Comparison of ENCODE assay signal across 8 cellular contexts in the genomic region with DNA sequence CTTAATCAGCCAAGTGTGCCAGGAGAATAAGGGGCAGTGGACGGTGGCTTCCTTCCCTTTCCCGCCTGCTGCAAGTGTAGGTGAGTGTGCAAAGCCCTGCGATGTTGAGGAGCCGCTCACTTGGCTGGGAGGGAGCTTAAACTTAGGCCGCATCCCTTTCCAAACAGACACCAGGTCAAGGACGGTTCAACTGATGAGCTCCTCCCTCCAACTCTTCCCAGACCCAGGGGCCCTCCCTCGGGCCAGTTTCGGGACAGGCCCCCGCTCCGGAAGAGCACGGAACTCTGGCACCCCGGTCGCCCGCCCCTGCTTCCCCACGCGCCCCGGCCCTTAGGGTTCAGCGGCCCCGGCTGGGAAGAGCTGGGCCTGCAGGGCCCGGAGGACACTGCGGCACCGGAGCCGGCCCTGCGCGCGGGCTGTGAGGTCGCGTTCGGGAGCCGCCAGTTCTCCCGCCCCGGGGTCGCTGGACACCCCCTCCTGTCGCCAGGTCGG. TPM values are rescaled to one million over a fixed set of nuclear protein-coding genes. Genes with fewer than 3 reads are reported as not detected.
A peak's percentile ranks its signal among the peaks of the same experiment; 100 is the strongest.
DNase-seq lines count a peak whose midpoint lies in the region; ATAC-seq and TF ChIP-seq lines count a peak whose summit lies in the region.

No MANE protein-coding gene starts in this region.

- intact Hi-C loops in CD8-positive, alpha-beta T cell (cut with DNase I, micrococcal nuclease), result loop anchor here (2.0 to 10.0 kb wide), 7 partner anchors 37 to 1184 kb away; partner anchors contain the start of genes CEP72 (in 1 of the 2) and CLPTM1L (in 1 of the 2)

- peaks cover 62% of the 10 kb centered on the region for H3K36me3 Mint-ChIP-seq in CD8-positive, alpha-beta T cell
- peaks cover 37% of the 10 kb centered on the region for H3K36me3 Mint-ChIP-seq in WTC11
- peaks cover 24% of the 10 kb centered on the region for H3K36me3 Mint-ChIP-seq in neural progenitor cell

- H3K27ac Mint-ChIP-seq in CD8-positive, alpha-beta T cell, result peak overlapping the region; percentile 83
- H3K27ac Mint-ChIP-seq in WTC11, result no peak overlapping the region
- no peak overlapping the region for H3K27ac Mint-ChIP-seq in neural progenitor cell

- no peaks in the 10 kb centered on the region for H3K9me3 ChIP-seq in CD8-positive, alpha-beta T cell (ENCODE audit: low read length)
- H3K9me3 ChIP-seq in neural progenitor cell (ENCODE audit: low read depth), result no peaks in the 10 kb centered on the region

- peak; percentile 35 for ATAC-seq in CD8-positive, alpha-beta T cell
- peak; percentile 19 for ATAC-seq in GM19397 (IDR thresholded peaks at IDR 0.05; ENCODE audit: unreplicated experiment)
- peak; percentile 27 for ATAC-seq in HG03460 (IDR thresholded peaks at IDR 0.05; ENCODE audit: unreplicated experiment)
- peak; percentile 1 for ATAC-seq in WTC11

- peaks cover 52% of the 10 kb centered on the region for H3K79me2 ChIP-seq in neural progenitor cell (ENCODE audit: low read depth)

- DNase-seq in CD8-positive, alpha-beta T cell, result peak in 1 of 7 experiments; percentile 38
- no peak for DNase-seq in WTC11 (ENCODE audit: low spot score)
- DNase-seq in fibroblast of pulmonary artery (ENCODE audit: low read depth), result peak; percentile 22
- peak; percentile 63 for DNase-seq in neural progenitor cell (ENCODE audit: low spot score)
- no peak for DNase-seq in NCI-H774 (lab: John Stamatoyannopoulos, UW)
- no peak for DNase-seq in foreskin melanocyte

- no peak for TF ChIP-seq CTCF in CD8-positive, alpha-beta T cell (IDR thresholded peaks at IDR 0.05)
- no peak for TF ChIP-seq CTCF in WTC11 (IDR thresholded peaks at IDR 0.05)
- no peak for TF ChIP-seq CTCF in fibroblast of pulmonary artery (IDR thresholded peaks at IDR 0.05; ENCODE audit: low read length, missing control alignments)
- no peak for TF ChIP-seq CTCF in neural progenitor cell (IDR thresholded peaks at IDR 0.05)

- no peaks in the 10 kb centered on the region for H3K27me3 ChIP-seq in CD8-positive, alpha-beta T cell (ENCODE audit: insufficient read depth, low read length)
- H3K27me3 ChIP-seq in neural progenitor cell, result no peaks in the 10 kb centered on the region

- CTCF ChIA-PET in CD8-positive, alpha-beta T cell (lab: Charles Lee), result interaction anchor here (1.3 kb wide), 1 partner anchor 9 kb away, joined by 4 read pairs; no protein-coding TSS in a partner anchor
- CTCF ChIA-PET in WTC11 (lab: Charles Lee), result interaction anchor here (1.2 kb wide), 1 partner anchor 36 kb away, joined by 3 read pairs; no protein-coding TSS in a partner anchor

- no peaks in the 10 kb centered on the region for H3K27me3 Mint-ChIP-seq in CD8-positive, alpha-beta T cell (ENCODE audit: low read depth)
- no peaks in the 10 kb centered on the region for H3K27me3 Mint-ChIP-seq in WTC11 (ENCODE audit: low read depth)
- H3K27me3 Mint-ChIP-seq in neural progenitor cell (ENCODE audit: insufficient read depth, low read depth), result peaks cover 9% of the 10 kb centered on the region

- H3K4me3 Mint-ChIP-seq in CD8-positive, alpha-beta T cell, result peak overlapping the region; percentile 99
- H3K4me3 Mint-ChIP-seq in WTC11 (peak overlapping the region; percentile 99), neural progenitor cell (peak overlapping the region; percentile 97)

- peaks cover 66% of the 10 kb centered on the region for H3K4me1 Mint-ChIP-seq in CD8-positive, alpha-beta T cell (ENCODE audit: low read depth)
- H3K4me1 Mint-ChIP-seq in WTC11, result peaks cover 18% of the 10 kb centered on the region
- peaks cover 21% of the 10 kb centered on the region for H3K4me1 Mint-ChIP-seq in neural progenitor cell

- H3K4me3 ChIP-seq in CD8-positive, alpha-beta T cell (ENCODE audit: low read depth, low read length), result peak overlapping the region; percentile 94
- H3K4me3 ChIP-seq in fibroblast of pulmonary artery (replicated peaks; ENCODE audit: low read depth, low read length) (peak overlapping the region; percentile 90), neural progenitor cell (peak overlapping the region; percentile 95)

- H3K36me3 ChIP-seq in CD8-positive, alpha-beta T cell (ENCODE audit: insufficient read depth, low read length), result peaks cover 16% of the 10 kb centered on the region
- no peaks in the 10 kb centered on the region for H3K36me3 ChIP-seq in neural progenitor cell

- H3F3A ChIP-seq in neural progenitor cell (ENCODE audit: low read depth), result peaks cover 12% of the 10 kb centered on the region

- H3K9ac ChIP-seq in neural progenitor cell, result peak overlapping the region; percentile 83

- no peak overlapping the region for H2AFZ ChIP-seq in neural progenitor cell (replicated peaks)

- peaks cover 16% of the 10 kb centered on the region for H4K20me1 ChIP-seq in neural progenitor cell (ENCODE audit: low read depth)

- H3K27ac ChIP-seq in CD8-positive, alpha-beta T cell (ENCODE audit: low read depth, low read length), result peak overlapping the region; percentile 45
- H3K27ac ChIP-seq in neural progenitor cell, result no peak overlapping the region

- H3K9me3 Mint-ChIP-seq in CD8-positive, alpha-beta T cell, result no peaks in the 10 kb centered on the region
- H3K9me3 Mint-ChIP-seq in WTC11 (no peaks in the 10 kb centered on the region), neural progenitor cell (no peaks in the 10 kb centered on the region)

- H3K4me1 ChIP-seq in CD8-positive, alpha-beta T cell (ENCODE audit: insufficient read depth, low read length), result peaks cover 26% of the 10 kb centered on the region
- peaks cover 11% of the 10 kb centered on the region for H3K4me1 ChIP-seq in neural progenitor cell

- H3K4me2 ChIP-seq in neural progenitor cell, result peak overlapping the region; percentile 100

- POLR2A ChIA-PET in CD8-positive, alpha-beta T cell (lab: Charles Lee), result no interaction called here
- POLR2A ChIA-PET in WTC11 (lab: Charles Lee), result no interaction called here

TF ChIP-seq in WTC11, 78 proteins besides CTCF, POLR2A, EP300 and RAD21 (continues in another document):
- TF ChIP-seq PRRX2 (CRISPR knock-in tag; IDR thresholded peaks at IDR 0.05) (no peak), PREB (CRISPR knock-in tag; IDR thresholded peaks at IDR 0.05; ENCODE audit: borderline replicate concordance) (no peak), IRF2 (CRISPR knock-in tag; IDR thresholded peaks at IDR 0.05; ENCODE audit: borderline replicate concordance, low read depth) (no peak), TCF7 (CRISPR knock-in tag; IDR thresholded peaks at IDR 0.05; ENCODE audit: low read depth) (no peak), GTF2I (CRISPR knock-in tag; conservative IDR thresholded peaks at IDR 0.05) (no peak), NFYB (CRISPR knock-in tag; conservative IDR thresholded peaks at IDR 0.05; ENCODE audit: low read depth) (no peak), ERG (CRISPR knock-in tag; IDR thresholded peaks at IDR 0.05) (no peak), ZNF396 (CRISPR knock-in tag; IDR thresholded peaks at IDR 0.05; ENCODE audit: borderline replicate concordance) (no peak)
- TF ChIP-seq, protein P1, sequence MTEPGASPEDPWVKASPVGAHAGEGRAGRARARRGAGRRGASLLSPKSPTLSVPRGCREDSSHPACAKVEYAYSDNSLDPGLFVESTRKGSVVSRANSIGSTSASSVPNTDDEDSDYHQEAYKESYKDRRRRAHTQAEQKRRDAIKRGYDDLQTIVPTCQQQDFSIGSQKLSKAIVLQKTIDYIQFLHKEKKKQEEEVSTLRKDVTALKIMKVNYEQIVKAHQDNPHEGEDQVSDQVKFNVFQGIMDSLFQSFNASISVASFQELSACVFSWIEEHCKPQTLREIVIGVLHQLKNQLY (CRISPR knock-in tag; IDR thresholded peaks at IDR 0.05), result no peak
- TF ChIP-seq, protein P2, sequence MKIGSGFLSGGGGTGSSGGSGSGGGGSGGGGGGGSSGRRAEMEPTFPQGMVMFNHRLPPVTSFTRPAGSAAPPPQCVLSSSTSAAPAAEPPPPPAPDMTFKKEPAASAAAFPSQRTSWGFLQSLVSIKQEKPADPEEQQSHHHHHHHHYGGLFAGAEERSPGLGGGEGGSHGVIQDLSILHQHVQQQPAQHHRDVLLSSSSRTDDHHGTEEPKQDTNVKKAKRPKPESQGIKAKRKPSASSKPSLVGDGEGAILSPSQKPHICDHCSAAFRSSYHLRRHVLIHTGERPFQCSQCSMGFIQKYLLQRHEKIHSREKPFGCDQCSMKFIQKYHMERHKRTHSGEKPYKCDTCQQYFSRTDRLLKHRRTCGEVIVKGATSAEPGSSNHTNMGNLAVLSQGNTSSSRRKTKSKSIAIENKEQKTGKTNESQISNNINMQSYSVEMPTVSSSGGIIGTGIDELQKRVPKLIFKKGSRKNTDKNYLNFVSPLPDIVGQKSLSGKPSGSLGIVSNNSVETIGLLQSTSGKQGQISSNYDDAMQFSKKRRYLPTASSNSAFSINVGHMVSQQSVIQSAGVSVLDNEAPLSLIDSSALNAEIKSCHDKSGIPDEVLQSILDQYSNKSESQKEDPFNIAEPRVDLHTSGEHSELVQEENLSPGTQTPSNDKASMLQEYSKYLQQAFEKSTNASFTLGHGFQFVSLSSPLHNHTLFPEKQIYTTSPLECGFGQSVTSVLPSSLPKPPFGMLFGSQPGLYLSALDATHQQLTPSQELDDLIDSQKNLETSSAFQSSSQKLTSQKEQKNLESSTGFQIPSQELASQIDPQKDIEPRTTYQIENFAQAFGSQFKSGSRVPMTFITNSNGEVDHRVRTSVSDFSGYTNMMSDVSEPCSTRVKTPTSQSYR (CRISPR knock-in tag; IDR thresholded peaks at IDR 0.05), result no peak

RNA-seq across cellular contexts. Expression of gene MRPL36, which starts 0.5 kb away (rescaled TPM):
- 10 to 100 TPM; 11.6 to 12.7 TPM for total RNA-seq in CD8-positive, alpha-beta T cell
- total RNA-seq in WTC11 (2021) (52.8 to 61.2 TPM (median 55.9 TPM) in 3 replicates), neural progenitor cell (ENCODE audit: low replicate concordance) (22.2 and 30.2 TPM in 2 replicates)

RNA-seq across cellular contexts. Expression of gene NDUFS6, which starts 2.1 kb away (rescaled TPM):
- total RNA-seq in CD8-positive, alpha-beta T cell, result 10 to 100 TPM; 16.5 to 19.8 TPM
- total RNA-seq in WTC11 (2021) (75.8 to 84.3 TPM (median 77.4 TPM) in 3 replicates), neural progenitor cell (ENCODE audit: low replicate concordance) (54.2 TPM in 2 replicates)

Comparison
In these comparisons a context has a peak if more than half of its experiments do, and no peak if none do; other contexts are left out.
1. DNase-seq: peak in fibroblast of pulmonary artery (single experiment) and neural progenitor cell (single experiment); none in WTC11 (single experiment), NCI-H774 (single experiment) and foreskin melanocyte (single experiment).
2. Peak in every context shown above with its lines, with median percentiles within 50 percentile points of each other: ATAC-seq, H3K4me3 ChIP-seq and H3K4me3 Mint-ChIP-seq.